Comparison of ENCODE assay signal across 1 cellular context in the genomic region with DNA sequence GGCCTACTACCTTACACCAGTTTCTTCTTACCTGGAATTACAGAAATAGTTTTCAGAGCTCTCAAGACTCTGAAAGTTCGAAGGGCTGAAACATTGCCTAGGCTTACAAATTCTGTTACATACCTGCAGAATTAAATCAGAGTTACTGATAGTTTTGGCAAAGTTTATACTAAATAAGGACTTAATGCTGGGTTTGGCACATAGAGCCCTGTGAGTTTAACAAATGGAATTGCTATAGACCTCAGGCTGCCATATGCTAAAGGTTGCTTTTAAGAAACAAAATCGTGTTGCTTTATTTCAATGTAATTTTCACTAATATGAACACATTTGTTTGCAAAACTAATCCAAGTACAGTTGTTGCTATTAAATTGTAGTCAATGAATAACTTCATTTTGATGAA.
TF ChIP-seq lines count a peak whose summit lies in the region.

No MANE protein-coding gene starts in this region.

TF ChIP-seq in HepG2, 621 proteins besides CTCF, POLR2A, EP300 and RAD21 (continued from another document):
- TF ChIP-seq, protein P1, sequence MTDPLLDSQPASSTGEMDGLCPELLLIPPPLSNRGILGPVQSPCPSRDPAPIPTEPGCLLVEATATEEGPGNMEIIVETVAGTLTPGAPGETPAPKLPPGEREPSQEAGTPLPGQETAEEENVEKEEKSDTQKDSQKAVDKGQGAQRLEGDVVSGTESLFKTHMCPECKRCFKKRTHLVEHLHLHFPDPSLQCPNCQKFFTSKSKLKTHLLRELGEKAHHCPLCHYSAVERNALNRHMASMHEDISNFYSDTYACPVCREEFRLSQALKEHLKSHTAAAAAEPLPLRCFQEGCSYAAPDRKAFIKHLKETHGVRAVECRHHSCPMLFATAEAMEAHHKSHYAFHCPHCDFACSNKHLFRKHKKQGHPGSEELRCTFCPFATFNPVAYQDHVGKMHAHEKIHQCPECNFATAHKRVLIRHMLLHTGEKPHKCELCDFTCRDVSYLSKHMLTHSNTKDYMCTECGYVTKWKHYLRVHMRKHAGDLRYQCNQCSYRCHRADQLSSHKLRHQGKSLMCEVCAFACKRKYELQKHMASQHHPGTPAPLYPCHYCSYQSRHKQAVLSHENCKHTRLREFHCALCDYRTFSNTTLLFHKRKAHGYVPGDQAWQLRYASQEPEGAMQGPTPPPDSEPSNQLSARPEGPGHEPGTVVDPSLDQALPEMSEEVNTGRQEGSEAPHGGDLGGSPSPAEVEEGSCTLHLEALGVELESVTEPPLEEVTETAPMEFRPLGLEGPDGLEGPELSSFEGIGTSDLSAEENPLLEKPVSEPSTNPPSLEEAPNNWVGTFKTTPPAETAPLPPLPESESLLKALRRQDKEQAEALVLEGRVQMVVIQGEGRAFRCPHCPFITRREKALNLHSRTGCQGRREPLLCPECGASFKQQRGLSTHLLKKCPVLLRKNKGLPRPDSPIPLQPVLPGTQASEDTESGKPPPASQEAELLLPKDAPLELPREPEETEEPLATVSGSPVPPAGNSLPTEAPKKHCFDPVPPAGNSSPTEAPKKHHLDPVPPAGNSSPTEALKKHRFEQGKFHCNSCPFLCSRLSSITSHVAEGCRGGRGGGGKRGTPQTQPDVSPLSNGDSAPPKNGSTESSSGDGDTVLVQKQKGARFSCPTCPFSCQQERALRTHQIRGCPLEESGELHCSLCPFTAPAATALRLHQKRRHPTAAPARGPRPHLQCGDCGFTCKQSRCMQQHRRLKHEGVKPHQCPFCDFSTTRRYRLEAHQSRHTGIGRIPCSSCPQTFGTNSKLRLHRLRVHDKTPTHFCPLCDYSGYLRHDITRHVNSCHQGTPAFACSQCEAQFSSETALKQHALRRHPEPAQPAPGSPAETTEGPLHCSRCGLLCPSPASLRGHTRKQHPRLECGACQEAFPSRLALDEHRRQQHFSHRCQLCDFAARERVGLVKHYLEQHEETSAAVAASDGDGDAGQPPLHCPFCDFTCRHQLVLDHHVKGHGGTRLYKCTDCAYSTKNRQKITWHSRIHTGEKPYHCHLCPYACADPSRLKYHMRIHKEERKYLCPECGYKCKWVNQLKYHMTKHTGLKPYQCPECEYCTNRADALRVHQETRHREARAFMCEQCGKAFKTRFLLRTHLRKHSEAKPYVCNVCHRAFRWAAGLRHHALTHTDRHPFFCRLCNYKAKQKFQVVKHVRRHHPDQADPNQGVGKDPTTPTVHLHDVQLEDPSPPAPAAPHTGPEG (CRISPR knock-in tag; IDR thresholded peaks at IDR 0.05) = no peak
- TF ChIP-seq NR2F2 (IDR thresholded peaks at IDR 0.05; ENCODE audit: borderline replicate concordance, low read depth) = no peak
- TF ChIP-seq JDP2 (CRISPR knock-in tag; IDR thresholded peaks at IDR 0.05; ENCODE audit: borderline replicate concordance) = no peak
- no peak for TF ChIP-seq ZNF335 (CRISPR knock-in tag; IDR thresholded peaks at IDR 0.05)
- no peak for TF ChIP-seq MAZ (IDR thresholded peaks at IDR 0.05; ENCODE audit: borderline replicate concordance, low read depth, low read length)
- TF ChIP-seq MAZ (CRISPR knock-in tag; IDR thresholded peaks at IDR 0.05; ENCODE audit: low read depth) = no peak
- no peak for TF ChIP-seq POLR2AphosphoS2 (IDR thresholded peaks at IDR 0.05; ENCODE audit: low read depth, low read length)
- TF ChIP-seq ZUFSP (CRISPR knock-in tag; IDR thresholded peaks at IDR 0.05; ENCODE audit: borderline replicate concordance) = no peak
- TF ChIP-seq SMARCC2 (IDR thresholded peaks at IDR 0.05) = no peak
- no peak for TF ChIP-seq SNAPC2 (CRISPR knock-in tag; IDR thresholded peaks at IDR 0.05)
